In genomic region chr14:20343855-20344205, GRCh38 we compare ENCODE assay signal across 8 cellular contexts. TPM values are rescaled to one million over a fixed set of nuclear protein-coding genes. Genes with fewer than 3 reads are reported as not detected.
DNase-seq lines count a peak whose midpoint lies in the region; ATAC-seq, FAIRE-seq and TF ChIP-seq lines count a peak whose summit lies in the region.

No MANE protein-coding gene starts in this region.

- no peaks in the 10 kb centered on the region for H3K27me3 Mint-ChIP-seq in activated T-helper 17 cell treated with anti-CD3 and anti-CD28 coated beads, Interleukin-2, amount 50 U/mL, for 72 hours
- no peaks in the 10 kb centered on the region for H3K27me3 Mint-ChIP-seq in stimulated activated naive B cell treated with anti-CD40 and anti-IgM and Interleukin-4, amounts not matched to agents 10 μg/mL and 1 μg/mL and 100 μg/mL, for 72 hours

- no peak for TF ChIP-seq CTCF in AG04449 (IDR thresholded peaks at IDR 0.05; ENCODE audit: insufficient read depth, low read length, missing control alignments)

- CTCF ChIA-PET in AG04449 (lab: Yijun Ruan, JAX): interaction anchor here (1.1 to 7.1 kb wide), 3 partner anchors 12 to 32 kb away, joined by 3 to 90 read pairs (median 14); partner anchors contain the start of gene CCNB1IP1

- peak overlapping the region; percentile 94 for H3K4me3 Mint-ChIP-seq in activated T-helper 17 cell treated with anti-CD3 and anti-CD28 coated beads, Interleukin-2, amount 50 U/mL, for 72 hours
- H3K4me3 Mint-ChIP-seq in stimulated activated naive B cell treated with anti-CD40 and anti-IgM and Interleukin-4, amounts not matched to agents 10 μg/mL and 1 μg/mL and 100 μg/mL, for 72 hours: peak overlapping the region; percentile 90 to 94

- no peak for TF ChIP-seq POLR2A in GM12892 (IDR thresholded peaks at IDR 0.05; ENCODE audit: low read depth, low read length)

- H3K9me3 Mint-ChIP-seq in activated T-helper 17 cell treated with anti-CD3 and anti-CD28 coated beads, Interleukin-2, amount 50 U/mL, for 72 hours: no peaks in the 10 kb centered on the region
- H3K9me3 Mint-ChIP-seq in stimulated activated naive B cell treated with anti-CD40 and anti-IgM and Interleukin-4, amounts not matched to agents 10 μg/mL and 1 μg/mL and 100 μg/mL, for 72 hours: no peaks in the 10 kb centered on the region

- ATAC-seq in activated T-helper 17 cell treated with anti-CD3 and anti-CD28 coated beads, Interleukin-2, amount 50 U/mL, for 72 hours (replicated peaks): no peak
- no peak for ATAC-seq in stimulated activated naive B cell treated with anti-CD40 and anti-IgM and Interleukin-4, amounts not matched to agents 10 μg/mL and 1 μg/mL and 100 μg/mL, for 72 hours (replicated peaks)
- ATAC-seq in GM18517 (IDR thresholded peaks at IDR 0.05; ENCODE audit: unreplicated experiment): no peak

- POLR2A ChIA-PET in AG04449 (lab: Yijun Ruan, JAX): interaction anchor here (0.8 to 2.1 kb wide), 13 partner anchors 8 to 728 kb away, joined by 3 to 17 read pairs (median 7); partner anchors contain the start of genes APEX1, CCNB1IP1, OSGEP and PIP4P1

- peak overlapping the region; percentile 98 for H3K27ac Mint-ChIP-seq in activated T-helper 17 cell treated with anti-CD3 and anti-CD28 coated beads, Interleukin-2, amount 50 U/mL, for 72 hours
- H3K27ac Mint-ChIP-seq in stimulated activated naive B cell treated with anti-CD40 and anti-IgM and Interleukin-4, amounts not matched to agents 10 μg/mL and 1 μg/mL and 100 μg/mL, for 72 hours: peak overlapping the region; percentile 95

- no peak for DNase-seq in AG04449 (ENCODE audit: low read depth, low spot score)
- DNase-seq in HS-5 (ENCODE audit: low read depth): peak; percentile 5
- no peak for DNase-seq in stimulated activated naive B cell treated with anti-CD40 and anti-IgM and Interleukin-4, amounts not matched to agents 10 μg/mL and 1 μg/mL and 100 μg/mL, for 72 hours
- DNase-seq in medulla oblongata (ENCODE audit: extremely low spot score): no peak
- DNase-seq in GM12892 (ENCODE audit: insufficient read length): no peak

- peaks cover 11% of the 10 kb centered on the region for H3K4me1 Mint-ChIP-seq in activated T-helper 17 cell treated with anti-CD3 and anti-CD28 coated beads, Interleukin-2, amount 50 U/mL, for 72 hours
- H3K4me1 Mint-ChIP-seq in stimulated activated naive B cell treated with anti-CD40 and anti-IgM and Interleukin-4, amounts not matched to agents 10 μg/mL and 1 μg/mL and 100 μg/mL, for 72 hours: peaks cover 10 to 16% of the 10 kb centered on the region in 2 donors

- H3K4me3 ChIP-seq in AG04449 (ENCODE audit: low read depth, low read length): peak overlapping the region; percentile 88
- H3K4me3 ChIP-seq in iPS-11a (ENCODE audit: low read depth, low read length): peak overlapping the region; percentile 81

- no peak for FAIRE-seq in GM12892 (lab: Jason Lieb, UNC)

- peaks cover 56% of the 10 kb centered on the region for H3K36me3 Mint-ChIP-seq in activated T-helper 17 cell treated with anti-CD3 and anti-CD28 coated beads, Interleukin-2, amount 50 U/mL, for 72 hours (ENCODE audit: low read depth)
- peaks cover 15 to 32% of the 10 kb centered on the region in 2 donors for H3K36me3 Mint-ChIP-seq in stimulated activated naive B cell treated with anti-CD40 and anti-IgM and Interleukin-4, amounts not matched to agents 10 μg/mL and 1 μg/mL and 100 μg/mL, for 72 hours

RNA-seq across cellular contexts. Expression of gene PARP2, which starts 0.4 kb away (rescaled TPM):
- total RNA-seq in activated T-helper 17 cell treated with anti-CD3 and anti-CD28 coated beads, Interleukin-2, amount 50 U/mL, for 72 hours: 10 to 100 TPM; 35.2 to 65.3 TPM
- polyA plus RNA-seq in GM12892 (2012; ENCODE audit: missing spikeins): 43.3 TPM

RNA-seq across cellular contexts. Expression of gene CCNB1IP1, which starts 10.8 kb away (rescaled TPM):
- total RNA-seq in activated T-helper 17 cell treated with anti-CD3 and anti-CD28 coated beads, Interleukin-2, amount 50 U/mL, for 72 hours: 10 to 100 TPM; 53.5 to 93.4 TPM
- 71.1 TPM for polyA plus RNA-seq in GM12892 (2012; ENCODE audit: missing spikeins)

RNA-seq across cellular contexts. Expression of gene TTC5, which starts 38.1 kb away (rescaled TPM):
- 10 to 100 TPM in 1 of 2 donors, 1 to 10 TPM in 1; 6.9 to 18.0 TPM for total RNA-seq in activated T-helper 17 cell treated with anti-CD3 and anti-CD28 coated beads, Interleukin-2, amount 50 U/mL, for 72 hours
- polyA plus RNA-seq in GM12892 (2012; ENCODE audit: missing spikeins): 7.4 TPM
